Comparison of ENCODE assay signal across 23 cellular contexts in the genomic region with DNA sequence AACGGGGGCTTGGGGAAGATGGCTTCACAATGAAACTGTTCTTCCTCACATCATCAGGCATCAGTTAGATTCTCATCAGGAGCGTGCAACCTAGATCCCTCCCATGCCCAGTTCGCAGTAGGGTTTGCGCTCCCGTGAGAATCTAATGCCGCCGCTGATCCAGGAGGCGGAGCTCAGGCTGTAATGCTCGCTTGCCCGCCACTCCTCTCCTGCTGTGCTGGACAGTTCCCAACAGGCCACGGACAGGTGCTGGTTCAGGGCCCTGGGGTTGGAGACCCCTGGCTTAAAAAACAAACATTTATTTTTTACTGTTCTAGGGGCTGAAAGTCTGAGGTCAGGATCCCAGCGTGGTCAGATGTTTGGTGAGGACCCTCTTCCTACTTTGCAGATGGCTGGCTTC.
"Had no signal": no experiment of that assay in that cellular context is flagged by ENCODE, and none has a peak within 500 bp of the region (broad histone marks: within the 10 kb centered on the region; RNA-seq: fewer than 3 reads in every experiment).

No MANE protein-coding gene starts in this region.

- H3K9me3 ChIP-seq: neutrophil, pancreas, right lobe of liver, suprapubic skin, transverse colon, upper lobe of right lung, uterus had no signal

- H3K27ac ChIP-seq: coronary artery, neutrophil, pancreas, right lobe of liver, suprapubic skin, transverse colon, upper lobe of right lung, uterus had no signal

- ATAC-seq: effector memory CD8-positive, alpha-beta T cell; left ventricle myocardium superior; natural killer cell; pancreas; right lobe of liver; stimulated activated naive CD8-positive, alpha-beta T cell treated with anti-CD3 and anti-CD28 coated beads, Interleukin-15, amount 100 ng/mL, for 72 hours; upper lobe of right lung had no signal

- H3K4me1 Mint-ChIP-seq: memory B cell; natural killer cell; stimulated activated naive CD8-positive, alpha-beta T cell treated with anti-CD3 and anti-CD28 coated beads, Interleukin-15, amount 100 ng/mL, for 72 hours had no signal

- H3K9me3 Mint-ChIP-seq: effector memory CD8-positive, alpha-beta T cell; natural killer cell; stimulated activated naive CD8-positive, alpha-beta T cell treated with anti-CD3 and anti-CD28 coated beads, Interleukin-15, amount 100 ng/mL, for 72 hours had no signal

- H3K4me1 ChIP-seq: pancreas, right lobe of liver, suprapubic skin, upper lobe of right lung, uterus had no signal

- H3K4me3 ChIP-seq: coronary artery, lung, pancreas, right lobe of liver, suprapubic skin, transverse colon, upper lobe of right lung, uterus had no signal

- H3K36me3 ChIP-seq: neutrophil, pancreas, uterus had no signal

- FAIRE-seq: frontal cortex, keratinocyte, pancreas, small intestine had no signal

- H3K27ac Mint-ChIP-seq: effector memory CD8-positive, alpha-beta T cell; memory B cell; natural killer cell; stimulated activated naive CD8-positive, alpha-beta T cell treated with anti-CD3 and anti-CD28 coated beads, Interleukin-15, amount 100 ng/mL, for 72 hours had no signal

- H3K27me3 ChIP-seq: neutrophil, pancreas, right lobe of liver, suprapubic skin, transverse colon, upper lobe of right lung, uterus had no signal

- H3K27me3 Mint-ChIP-seq: effector memory CD8-positive, alpha-beta T cell; memory B cell; stimulated activated naive CD8-positive, alpha-beta T cell treated with anti-CD3 and anti-CD28 coated beads, Interleukin-15, amount 100 ng/mL, for 72 hours had no signal

- H3K4me3 Mint-ChIP-seq: effector memory CD8-positive, alpha-beta T cell; memory B cell; natural killer cell; stimulated activated naive CD8-positive, alpha-beta T cell treated with anti-CD3 and anti-CD28 coated beads, Interleukin-15, amount 100 ng/mL, for 72 hours had no signal

- DNase-seq: dermis blood vessel endothelial cell; effector memory CD8-positive, alpha-beta T cell; hypothalamus; left ventricle myocardium superior; natural killer cell; small intestine; stimulated activated CD4-positive, alpha-beta T cell treated with anti-CD3 and anti-CD28 coated beads, Interleukin-15, amount 100 ng/mL, for 24 hours; stimulated activated CD4-positive, alpha-beta T cell treated with anti-CD3 and anti-CD28 coated beads, Interleukin-2, amount 100 ng/mL, for 48 hours; stimulated activated CD8-positive, alpha-beta memory T cell treated with anti-CD3 and anti-CD28 coated beads, Interleukin-4, amount 100 ng/mL, for 48 hours; stimulated activated naive CD4-positive, alpha-beta T cell; stimulated activated naive CD8-positive, alpha-beta T cell treated with anti-CD3 and anti-CD28 coated beads, Interleukin-15, amount 100 ng/mL, for 72 hours; transverse colon; upper lobe of right lung; uterus had no signal
